In the genomic region with DNA sequence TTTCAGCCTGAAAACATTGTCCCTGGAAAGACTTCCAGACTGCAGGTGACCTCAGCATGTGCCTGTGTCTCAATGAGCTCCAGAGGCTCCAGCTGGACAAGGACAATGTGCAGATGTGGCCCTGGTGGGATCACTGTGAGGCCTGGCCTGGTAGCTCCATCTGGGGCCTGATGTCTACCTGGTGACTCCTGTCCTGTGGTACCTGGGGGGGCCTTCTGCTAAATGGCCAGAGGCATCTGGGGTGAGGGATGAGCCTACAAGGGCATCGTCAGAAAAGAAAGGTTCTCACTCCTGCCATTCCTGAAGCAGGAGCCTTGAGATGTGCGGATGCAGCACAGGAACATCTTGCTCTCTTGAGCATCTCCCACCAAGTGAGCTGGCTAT, we compare ENCODE assay signal across 5 cellular contexts.
DNase-seq lines count a peak whose midpoint lies in the region; ATAC-seq and TF ChIP-seq lines count a peak whose summit lies in the region.
"Not testable (repeated sequence)": the region's sequence is repeated elsewhere in the genome, so short reads cannot be mapped to it uniquely, and the experiment has no call there.

No MANE protein-coding gene starts in this region.

- H3K4me1 ChIP-seq in esophagus muscularis mucosa; hepatocyte (ENCODE audit: insufficient read depth): not testable (repeated sequence)

- not testable (repeated sequence) for H3K36me3 Mint-ChIP-seq in chondrocyte (ENCODE audit: low read depth); osteocyte (ENCODE audit: unreplicated experiment); stimulated activated effector memory CD8-positive, alpha-beta T cell treated with anti-CD3 and anti-CD28 coated beads, Interleukin-12 subunit alpha, Interleukin-12 subunit beta, amount 100 ng/mL, for 72 hours

- H3K36me3 ChIP-seq in esophagus muscularis mucosa; hepatocyte (replicated peaks; ENCODE audit: insufficient read depth, low read depth): not testable (repeated sequence)

- H3K27ac ChIP-seq in esophagus muscularis mucosa (replicated peaks in 1 of 4); hepatocyte: not testable (repeated sequence)

- WGBS in esophagus muscularis mucosa = 50% methylated on average over 1 of the region's 2 CpGs
- WGBS in hepatocyte (ENCODE audit: low lambda C conversion rate, missing lambda C conversion rate) = 45% methylated on average over 2 of the region's 2 CpGs

- not testable (repeated sequence) for H3K9me3 ChIP-seq in esophagus muscularis mucosa; hepatocyte (ENCODE audit: low read depth)

- not testable (repeated sequence) for H3K27me3 Mint-ChIP-seq in chondrocyte (ENCODE audit: low read depth); osteocyte (ENCODE audit: unreplicated experiment)

- intact Hi-C loops in esophagus muscularis mucosa (cut with DNase I) = not testable (repeated sequence)

- not testable (repeated sequence) for H3K9me2 ChIP-seq in hepatocyte (replicated peaks; ENCODE audit: insufficient read depth)

- TF ChIP-seq POLR2A in esophagus muscularis mucosa (IDR thresholded peaks at IDR 0.05; ENCODE audit: low read depth) = not testable (repeated sequence)

- not testable (repeated sequence) for H3K79me2 ChIP-seq in hepatocyte

- H3K4me3 Mint-ChIP-seq in chondrocyte (ENCODE audit: unreplicated experiment); osteocyte (ENCODE audit: unreplicated experiment); stimulated activated effector memory CD8-positive, alpha-beta T cell treated with anti-CD3 and anti-CD28 coated beads, Interleukin-12 subunit alpha, Interleukin-12 subunit beta, amount 100 ng/mL, for 72 hours: not testable (repeated sequence)

- DNase-seq in chondrocyte (ENCODE audit: low spot score) = peak; percentile 77
- peak; percentile 92 for DNase-seq in esophagus muscularis mucosa (ENCODE audit: extremely low spot score)
- DNase-seq in hepatocyte (ENCODE audit: low spot score) = peak; percentile 1
- DNase-seq in osteocyte (ENCODE audit: extremely low spot score, unreplicated experiment) = peak; percentile 84
- DNase-seq in stimulated activated effector memory CD8-positive, alpha-beta T cell treated with anti-CD3 and anti-CD28 coated beads, Interleukin-12 subunit alpha, Interleukin-12 subunit beta, amount 100 ng/mL, for 72 hours (ENCODE audit: low spot score in 2 of 2) = peak; percentile 2 to 49

- ATAC-seq in stimulated activated effector memory CD8-positive, alpha-beta T cell treated with anti-CD3 and anti-CD28 coated beads, Interleukin-12 subunit alpha, Interleukin-12 subunit beta, amount 100 ng/mL, for 72 hours = not testable (repeated sequence)

- not testable (repeated sequence) for H3K4me1 Mint-ChIP-seq in chondrocyte (ENCODE audit: low read depth); osteocyte (ENCODE audit: unreplicated experiment); stimulated activated effector memory CD8-positive, alpha-beta T cell treated with anti-CD3 and anti-CD28 coated beads, Interleukin-12 subunit alpha, Interleukin-12 subunit beta, amount 100 ng/mL, for 72 hours

- H3K4me3 ChIP-seq in esophagus muscularis mucosa, hepatocyte: not testable (repeated sequence)

- H3K4me2 ChIP-seq in hepatocyte = not testable (repeated sequence)

- H3K9me3 Mint-ChIP-seq in chondrocyte (ENCODE audit: low read depth); osteocyte (ENCODE audit: unreplicated experiment); stimulated activated effector memory CD8-positive, alpha-beta T cell treated with anti-CD3 and anti-CD28 coated beads, Interleukin-12 subunit alpha, Interleukin-12 subunit beta, amount 100 ng/mL, for 72 hours: not testable (repeated sequence)

- peaks cover 0 to 20% (median 0%) of the 10 kb centered on the region in 4 donors for H3K27me3 ChIP-seq in esophagus muscularis mucosa
- H3K27me3 ChIP-seq in hepatocyte = not testable (repeated sequence)

- not testable (repeated sequence) for H3K27ac Mint-ChIP-seq in chondrocyte (ENCODE audit: unreplicated experiment); osteocyte (ENCODE audit: unreplicated experiment); stimulated activated effector memory CD8-positive, alpha-beta T cell treated with anti-CD3 and anti-CD28 coated beads, Interleukin-12 subunit alpha, Interleukin-12 subunit beta, amount 100 ng/mL, for 72 hours

- H4K20me1 ChIP-seq in hepatocyte (ENCODE audit: insufficient read depth, poor library complexity, severe bottlenecking) = not testable (repeated sequence)

- not testable (repeated sequence) for TF ChIP-seq EP300 in esophagus muscularis mucosa (IDR thresholded peaks at IDR 0.05)

- not testable (repeated sequence) for H2AFZ ChIP-seq in hepatocyte

- not testable (repeated sequence) for TF ChIP-seq CTCF in chondrocyte (IDR thresholded peaks at IDR 0.05); esophagus muscularis mucosa (IDR thresholded peaks at IDR 0.05); hepatocyte (IDR thresholded peaks at IDR 0.05; ENCODE audit: poor library complexity); osteocyte (IDR thresholded peaks at IDR 0.05)

Comparison
In these comparisons a context has a peak if more than half of its experiments do, and no peak if none do; other contexts are left out.
1. DNase-seq: peak in every context shown above with its lines; median percentile 92 in esophagus muscularis mucosa; 84 in osteocyte; 77 in chondrocyte; 26 in stimulated activated effector memory CD8-positive, alpha-beta T cell treated with anti-CD3 and anti-CD28 coated beads, Interleukin-12 subunit alpha, Interleukin-12 subunit beta, amount 100 ng/mL, for 72 hours; 1 in hepatocyte.